Comparison of ENCODE assay signal across 14 cellular contexts in genomic region chr2:102114851-102115497, GRCh38. TPM values are rescaled to one million over a fixed set of nuclear protein-coding genes. Genes with fewer than 3 reads are reported as not detected.
DNase-seq lines count a peak whose midpoint lies in the region; ATAC-seq and TF ChIP-seq lines count a peak whose summit lies in the region.
"Had no signal": no experiment of that assay in that cellular context is flagged by ENCODE, and none has a peak within 500 bp of the region (broad histone marks: within the 10 kb centered on the region; RNA-seq: fewer than 3 reads in every experiment).

No MANE protein-coding gene starts in this region.

- H3K4me3 ChIP-seq in SK-N-SH (ENCODE audit: low read depth in 2 of 2, low read length in 1 of 2): no peak overlapping the region
- H3K4me3 ChIP-seq in fibroblast of villous mesenchyme (ENCODE audit: low read depth, low read length): no peak overlapping the region
- no peak overlapping the region for H3K4me3 ChIP-seq in parathyroid adenoma (ENCODE audit: low read depth, low read length)

- no peaks in the 10 kb centered on the region for H4K20me1 ChIP-seq in SK-N-SH (ENCODE audit: insufficient read depth)

- CTCF ChIA-PET in SK-N-SH (lab: Yijun Ruan, JAX): interaction anchor here (1.0 kb wide), 1 partner anchor 126 kb away, joined by 4 read pairs; no protein-coding TSS in a partner anchor

- TF ChIP-seq EP300 in SK-N-SH (IDR thresholded peaks at IDR 0.05; ENCODE audit: borderline replicate concordance in 1 of 2, low read depth in 1 of 2, low read length in 1 of 2): no peak

- ATAC-seq in HG03565 (IDR thresholded peaks at IDR 0.05; ENCODE audit: unreplicated experiment) (no peak), GM18517 (IDR thresholded peaks at IDR 0.05; ENCODE audit: unreplicated experiment) (no peak)

- peak; percentile 39 for DNase-seq in H4 (ENCODE audit: low spot score)
- no peak for DNase-seq in SK-N-SH
- DNase-seq in fibroblast of villous mesenchyme (ENCODE audit: low read depth): peak; percentile 65
- DNase-seq in foreskin melanocyte: no peak
- no peak for DNase-seq in KBM-7
- DNase-seq: activated CD8-positive, alpha-beta memory T cell treated with anti-CD3 and anti-CD28 coated beads, Interleukin-2, amount 50 U/mL, for 48 hours; cerebellar nuclear complex; NCI-H1417 treated with DMSO at 0.1 percent for 48 hours; NK-92 treated with Interleukin-12 subunit alpha and Interleukin-12 subunit beta, amount 100 ng/mL, for 24 hours; stimulated activated CD4-positive, alpha-beta T cell treated with anti-CD3 and anti-CD28 coated beads, Interleukin-2, amount 100 ng/mL, for 24 hours; T1000 had no signal

- in situ Hi-C loops in KBM-7 (cut with MboI; ENCODE audit: low pct_unique_long_range_greater_than_20kb, low sequenced_read_pairs): no loop called here

- H3K27me3 ChIP-seq in SK-N-SH (ENCODE audit: insufficient read depth) (no peaks in the 10 kb centered on the region), parathyroid adenoma (ENCODE audit: control insufficient read depth, insufficient read depth, low read length) (no peaks in the 10 kb centered on the region)

- H3K79me2 ChIP-seq in SK-N-SH (ENCODE audit: insufficient read depth): no peaks in the 10 kb centered on the region
- no peaks in the 10 kb centered on the region for H3K79me2 ChIP-seq in parathyroid adenoma

- H3K9ac ChIP-seq in SK-N-SH (peak overlapping the region; percentile 56; the same call in 1 of the 2 replicates), parathyroid adenoma (no peak overlapping the region)

- peaks cover 6% of the 10 kb centered on the region for H3F3A ChIP-seq in SK-N-SH (replicated peaks; ENCODE audit: insufficient read depth)

- H3K4me1 ChIP-seq in SK-N-SH (ENCODE audit: control insufficient read depth in 1 of 2, insufficient read depth in 2 of 2, low read depth in 1 of 2, low read length in 1 of 2) (0 out of 4 replicates have a peak, but pooled peaks cover 0 to 5% of the 10 kb centered on the region in 2 experiments), parathyroid adenoma (peaks cover 36% of the 10 kb centered on the region)

- POLR2A ChIA-PET in SK-N-SH (lab: Yijun Ruan, JAX): no interaction called here

- H3K27ac ChIP-seq in SK-N-SH (ENCODE audit: low read depth in 2 of 2, low read length in 1 of 2): peak overlapping the region in 1 of 2 experiments; percentile 91; a peak in 2 of 4 replicates
- peak overlapping the region; percentile 37 for H3K27ac ChIP-seq in parathyroid adenoma

- no peaks in the 10 kb centered on the region for H3K36me3 ChIP-seq in SK-N-SH (replicated peaks in 1 of 2; ENCODE audit: control insufficient read depth in 1 of 2, insufficient read depth in 2 of 2, low read length in 1 of 2)
- H3K36me3 ChIP-seq in parathyroid adenoma (ENCODE audit: control insufficient read depth, insufficient read depth, low read length): no peaks in the 10 kb centered on the region

- TF ChIP-seq CTCF in SK-N-SH (IDR thresholded peaks at IDR 0.05) (no peak), fibroblast of villous mesenchyme (IDR thresholded peaks at IDR 0.05; ENCODE audit: insufficient read depth, low read depth, low read length) (no peak), parathyroid adenoma (IDR thresholded peaks at IDR 0.05) (no peak)

- 51% methylated on average over 4 of the region's 5 CpGs for WGBS in SK-N-SH (ENCODE audit: low lambda C conversion rate)

- H2AFZ ChIP-seq in SK-N-SH (ENCODE audit: low read depth) (no peak overlapping the region), parathyroid adenoma (peak overlapping the region; percentile 25)

- no peaks in the 10 kb centered on the region for H3K9me2 ChIP-seq in SK-N-SH

- H3K4me2 ChIP-seq in SK-N-SH (peak overlapping the region; percentile 35), parathyroid adenoma (ENCODE audit: low read length) (peak overlapping the region; percentile 16)

- no peak for TF ChIP-seq RAD21 in SK-N-SH (IDR thresholded peaks at IDR 0.05; ENCODE audit: low read length)

- H3K9me3 ChIP-seq in SK-N-SH: no peaks in the 10 kb centered on the region
- no peaks in the 10 kb centered on the region for H3K9me3 ChIP-seq in parathyroid adenoma (ENCODE audit: control insufficient read depth, low read length)

TF ChIP-seq in SK-N-SH, 30 proteins besides CTCF, POLR2A, EP300 and RAD21:
- TF ChIP-seq RXRA (IDR thresholded peaks at IDR 0.05; ENCODE audit: borderline replicate concordance, low read depth) (peak; percentile 3; the same call in 1 of the 2 replicates), MEF2A (IDR thresholded peaks at IDR 0.05; ENCODE audit: borderline replicate concordance, low read depth) (no peak)

RNA-seq across cellular contexts. Expression of gene IL1R1, which starts 27.6 kb away (rescaled TPM):
- total RNA-seq in H4 (2014; rRNA removed; shearing (Covaris generic)): 7.9 and 8.0 TPM in 2 replicates
- 13.3 and 20.5 TPM in 2 replicates for polyA plus RNA-seq in SK-N-SH (2012; rRNA removed)
- polyA plus RNA-seq in SK-N-SH (2012; cell fraction: cytosol; rRNA removed): 19.9 and 20.1 TPM in 2 replicates
- polyA plus RNA-seq in SK-N-SH (2012; cell fraction: nucleus; rRNA removed): 9.1 and 20.8 TPM in 2 replicates
- 35.8 and 62.6 TPM in 2 replicates for total RNA-seq in fibroblast of villous mesenchyme

Comparison
In these comparisons a context has a peak if more than half of its experiments do, and no peak if none do; other contexts are left out.
1. DNase-seq: peak in H4 (single experiment) and fibroblast of villous mesenchyme (single experiment); none in SK-N-SH (single experiment), foreskin melanocyte (single experiment) and KBM-7 (single experiment).